ENCODE assay signal across 18 cellular contexts in the genomic region with DNA sequence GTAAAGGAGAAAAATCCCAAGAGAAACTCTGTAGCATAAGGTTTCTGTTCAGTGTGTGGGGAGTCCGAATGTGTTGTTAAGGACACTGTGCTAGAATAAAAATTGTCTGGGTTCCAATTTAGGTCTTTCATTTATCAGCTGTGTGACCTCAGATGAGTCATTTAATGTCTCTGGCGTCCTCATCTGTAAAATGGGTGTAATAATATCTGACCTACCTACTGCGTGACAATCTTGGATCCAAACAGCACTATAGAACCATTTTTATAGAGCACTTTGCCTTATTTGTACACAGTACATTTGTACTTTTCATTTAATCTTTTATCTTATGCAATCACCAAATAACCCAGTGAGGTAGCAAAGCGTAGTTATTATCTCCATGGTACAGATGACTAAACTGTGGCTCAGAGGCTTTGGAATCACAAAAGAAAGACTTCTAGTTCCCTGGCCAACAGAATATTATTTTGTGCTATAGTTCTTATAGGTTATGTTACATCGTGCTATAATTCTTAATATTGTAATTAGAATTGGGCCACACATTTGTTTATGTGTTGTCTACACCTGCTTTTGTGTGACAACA.
"Had no signal": no experiment of that assay in that cellular context is flagged by ENCODE, and none has a peak within 500 bp of the region (broad histone marks: within the 10 kb centered on the region; RNA-seq: fewer than 3 reads in every experiment).

No MANE protein-coding gene starts in this region.

- H3K36me3 ChIP-seq: colonic mucosa, lower lobe of right lung, ovary, upper lobe of right lung had no signal

- H3K4me3 ChIP-seq: colonic mucosa, lower lobe of right lung, ovary, upper lobe of right lung had no signal

- H3K9me3 ChIP-seq: colonic mucosa, ovary, upper lobe of right lung had no signal

- H3K4me3 Mint-ChIP-seq: endodermal cell; natural killer cell; stimulated activated memory B cell treated with anti-CD40 and anti-IgM and Interleukin-4, amounts not matched to agents 10 μg/mL and 1 μg/mL and 100 μg/mL, for 72 hours had no signal

- H3K36me3 Mint-ChIP-seq: activated naive CD4-positive, alpha-beta T cell treated with anti-CD3 and anti-CD28 coated beads, Interleukin-2, amount 50 U/mL, for 72 hours; natural killer cell; stimulated activated memory B cell treated with anti-CD40 and anti-IgM and Interleukin-4, amounts not matched to agents 10 μg/mL and 1 μg/mL and 100 μg/mL, for 72 hours had no signal

- H3K27ac Mint-ChIP-seq: activated naive CD4-positive, alpha-beta T cell treated with anti-CD3 and anti-CD28 coated beads, Interleukin-2, amount 50 U/mL, for 72 hours; endodermal cell; natural killer cell; stimulated activated memory B cell treated with anti-CD40 and anti-IgM and Interleukin-4, amounts not matched to agents 10 μg/mL and 1 μg/mL and 100 μg/mL, for 72 hours had no signal

- H3K27me3 ChIP-seq: colonic mucosa, ovary, upper lobe of right lung had no signal

- DNase-seq: activated CD4-positive, CD25-positive, alpha-beta regulatory T cell treated with anti-CD3 and anti-CD28 coated beads, Interleukin-2, amount 50 U/mL, for 72 hours; activated gamma-delta T cell; amniotic stem cell; caudate nucleus; colonic mucosa; endodermal cell; hippocampal formation; islet precursor cell; lower lobe of right lung; natural killer cell; ovary; stimulated activated CD4-positive, alpha-beta T cell treated with anti-CD3 and anti-CD28 coated beads, Interleukin-4, amount 100 ng/mL, for 24 hours; T-helper 2 cell; upper lobe of right lung had no signal

- H3K9me3 Mint-ChIP-seq: activated naive CD4-positive, alpha-beta T cell treated with anti-CD3 and anti-CD28 coated beads, Interleukin-2, amount 50 U/mL, for 72 hours; endodermal cell; natural killer cell; stimulated activated memory B cell treated with anti-CD40 and anti-IgM and Interleukin-4, amounts not matched to agents 10 μg/mL and 1 μg/mL and 100 μg/mL, for 72 hours had no signal

- ATAC-seq: activated naive CD4-positive, alpha-beta T cell treated with anti-CD3 and anti-CD28 coated beads, Interleukin-2, amount 50 U/mL, for 72 hours; lower lobe of right lung; natural killer cell; sciatic nerve; stimulated activated memory B cell treated with anti-CD40 and anti-IgM and Interleukin-4, amounts not matched to agents 10 μg/mL and 1 μg/mL and 100 μg/mL, for 72 hours; upper lobe of right lung had no signal

- H3K4me1 Mint-ChIP-seq: natural killer cell; stimulated activated memory B cell treated with anti-CD40 and anti-IgM and Interleukin-4, amounts not matched to agents 10 μg/mL and 1 μg/mL and 100 μg/mL, for 72 hours had no signal

- H3K27ac ChIP-seq: colonic mucosa, lower lobe of right lung, ovary, upper lobe of right lung, VCaP had no signal
